1 cellular context compared by ENCODE assay signal in genomic region chr6:111411978-111412574, GRCh38.
A peak's percentile ranks its signal among the peaks of the same experiment; 100 is the strongest.
TF ChIP-seq lines count a peak whose summit lies in the region.

No MANE protein-coding gene starts in this region.

TF ChIP-seq in GM12878, 131 proteins besides CTCF, POLR2A, EP300 and RAD21 (continued from another document and continues in another):
- TF ChIP-seq GABPA (IDR thresholded peaks at IDR 0.05; ENCODE audit: low read depth): 0 out of 2 replicates have a peak, but pooled peaks have one; percentile 10
- TF ChIP-seq EZH2 (IDR thresholded peaks at IDR 0.05; ENCODE audit: borderline replicate concordance, control insufficient read depth, low read depth, low read length): no peak
- TF ChIP-seq HCFC1 (IDR thresholded peaks at IDR 0.05; ENCODE audit: low read length): no peak
- no peak for TF ChIP-seq E4F1 (IDR thresholded peaks at IDR 0.05; ENCODE audit: borderline replicate concordance, partially characterized antibody)
- TF ChIP-seq ZNF622 (IDR thresholded peaks at IDR 0.05): no peak
- TF ChIP-seq IKZF2 (IDR thresholded peaks at IDR 0.05): peak; percentile 94 to 96
- 0 out of 4 replicates have a peak, but pooled peaks of 1 of the 2 experiments have one; percentile 6 for TF ChIP-seq BHLHE40 (IDR thresholded peaks at IDR 0.05; ENCODE audit: borderline replicate concordance in 1 of 2, low read depth in 2 of 2, low read length in 1 of 2)
- no peak for TF ChIP-seq BCL11A (IDR thresholded peaks at IDR 0.05; ENCODE audit: low read depth, low read length)
- TF ChIP-seq HDGF (IDR thresholded peaks at IDR 0.05): no peak
- TF ChIP-seq MEF2A (IDR thresholded peaks at IDR 0.05; ENCODE audit: insufficient read depth, low read depth, low read length): 0 out of 2 replicates have a peak, but pooled peaks have one; percentile 47
- TF ChIP-seq HDAC6 (IDR thresholded peaks at IDR 0.05; ENCODE audit: unreplicated experiment): no peak
- 0 out of 2 replicates have a peak, but pooled peaks have one; percentile 47 for TF ChIP-seq TBL1XR1 (IDR thresholded peaks at IDR 0.05; ENCODE audit: low read depth, low read length)
- TF ChIP-seq NFXL1 (IDR thresholded peaks at IDR 0.05; ENCODE audit: borderline replicate concordance): no peak
- 0 out of 2 replicates have a peak, but pooled peaks have one; percentile 26 for TF ChIP-seq CBX5 (IDR thresholded peaks at IDR 0.05; ENCODE audit: low read depth)
- TF ChIP-seq MLLT1 (IDR thresholded peaks at IDR 0.05): no peak; the same call in 1 of the 2 replicates
- no peak for TF ChIP-seq TCF3 (IDR thresholded peaks at IDR 0.05; ENCODE audit: borderline replicate concordance, insufficient read depth, low read depth, low read length)
- TF ChIP-seq MTA2 (IDR thresholded peaks at IDR 0.05; ENCODE audit: low read depth): peak; percentile 72; the same call in 1 of the 2 replicates
- TF ChIP-seq ATF7 (IDR thresholded peaks at IDR 0.05; ENCODE audit: low read depth): peak; percentile 97
- TF ChIP-seq IRF5 (IDR thresholded peaks at IDR 0.05; ENCODE audit: borderline replicate concordance): no peak
- no peak for TF ChIP-seq MTA3 (IDR thresholded peaks at IDR 0.05; ENCODE audit: borderline replicate concordance, low read length)
- no peak for TF ChIP-seq MYB (IDR thresholded peaks at IDR 0.05; ENCODE audit: borderline replicate concordance, low read depth, low read length)
- no peak for TF ChIP-seq BCL3 (IDR thresholded peaks at IDR 0.05; ENCODE audit: borderline replicate concordance, insufficient read depth, low read depth, low read length, poor library complexity, severe bottlenecking)
- no peak for TF ChIP-seq RB1 (IDR thresholded peaks at IDR 0.05; ENCODE audit: borderline replicate concordance)
- TF ChIP-seq EED (IDR thresholded peaks at IDR 0.05; ENCODE audit: low read depth): peak; percentile 76
- TF ChIP-seq CHD1 (IDR thresholded peaks at IDR 0.05; ENCODE audit: low read depth, low read length): no peak
- TF ChIP-seq CREB1 (IDR thresholded peaks at IDR 0.05; ENCODE audit: low read depth): peak; percentile 72
- peak; percentile 83 for TF ChIP-seq RELB (IDR thresholded peaks at IDR 0.05; ENCODE audit: low read depth)
- TF ChIP-seq RBBP5 (conservative IDR thresholded peaks at IDR 0.05): no peak
- peak; percentile 70 for TF ChIP-seq NFIC (IDR thresholded peaks at IDR 0.05; ENCODE audit: low read depth, low read length)
- no peak for TF ChIP-seq NFYA (IDR thresholded peaks at IDR 0.05; ENCODE audit: borderline replicate concordance, low read depth, low read length)
- no peak for TF ChIP-seq E2F4 (IDR thresholded peaks at IDR 0.05; ENCODE audit: low read depth, low read length)
- peak; percentile 18; the same call in 1 of the 2 replicates for TF ChIP-seq FOXM1 (IDR thresholded peaks at IDR 0.05; ENCODE audit: low read depth, low read length)
- TF ChIP-seq DPF2 (IDR thresholded peaks at IDR 0.05): peak; percentile 78
- TF ChIP-seq CHD2 (IDR thresholded peaks at IDR 0.05; ENCODE audit: borderline replicate concordance, low read depth, low read length): 0 out of 2 replicates have a peak, but pooled peaks have one; percentile 38
- TF ChIP-seq ESRRA (IDR thresholded peaks at IDR 0.05; ENCODE audit: low read length): no peak
- no peak for TF ChIP-seq ZNF207 (IDR thresholded peaks at IDR 0.05; ENCODE audit: borderline replicate concordance)
- TF ChIP-seq NBN (IDR thresholded peaks at IDR 0.05): 0 out of 2 replicates have a peak, but pooled peaks have one; percentile 21
- TF ChIP-seq CHD4 (IDR thresholded peaks at IDR 0.05): no peak
- no peak for TF ChIP-seq SREBF1 (IDR thresholded peaks at IDR 0.05; ENCODE audit: low read length)
- no peak for TF ChIP-seq RCOR1 (conservative IDR thresholded peaks at IDR 0.05; ENCODE audit: low read depth, low read length)
- TF ChIP-seq MXI1 (IDR thresholded peaks at IDR 0.05; ENCODE audit: low read depth, low read length): no peak
- no peak for TF ChIP-seq PBX3 (IDR thresholded peaks at IDR 0.05; ENCODE audit: insufficient replicate concordance, low read depth, low read length)
- TF ChIP-seq ZSCAN29 (IDR thresholded peaks at IDR 0.05): no peak; the same call in 1 of the 2 replicates
- peak; percentile 48; the same call in 1 of the 2 replicates for TF ChIP-seq CREM (IDR thresholded peaks at IDR 0.05; ENCODE audit: low read depth)
- peak; percentile 80 for TF ChIP-seq IKZF1 (conservative IDR thresholded peaks at IDR 0.05)
- no peak for TF ChIP-seq CBFB (IDR thresholded peaks at IDR 0.05; ENCODE audit: low read depth)
- TF ChIP-seq POLR2AphosphoS5 (IDR thresholded peaks at IDR 0.05; ENCODE audit: low read length): no peak
- TF ChIP-seq YY1 (IDR thresholded peaks at IDR 0.05; ENCODE audit: low read depth, low read length): no peak
- TF ChIP-seq ZBTB11 (CRISPR knock-in tag; IDR thresholded peaks at IDR 0.05): no peak
- TF ChIP-seq ATF2 (IDR thresholded peaks at IDR 0.05; ENCODE audit: low read length): peak; percentile 95
- TF ChIP-seq MAX (IDR thresholded peaks at IDR 0.05; ENCODE audit: low read depth, low read length): no peak
- TF ChIP-seq SUPT20H (IDR thresholded peaks at IDR 0.05; ENCODE audit: borderline replicate concordance, control insufficient read depth, low read depth, low read length): no peak
- no peak for TF ChIP-seq TARDBP (IDR thresholded peaks at IDR 0.05; ENCODE audit: borderline replicate concordance)
- TF ChIP-seq SPI1 (IDR thresholded peaks at IDR 0.05; ENCODE audit: borderline replicate concordance, insufficient read depth, low read depth, low read length): peak; percentile 85
- no peak for TF ChIP-seq SMAD1 (IDR thresholded peaks at IDR 0.05; ENCODE audit: low read depth, partially characterized antibody)
- TF ChIP-seq SMAD5 (IDR thresholded peaks at IDR 0.05; ENCODE audit: low read depth): no peak
